In genomic region chr16:30585022-30585399, GRCh38 we compare ENCODE assay signal across 8 cellular contexts. TPM values are rescaled to one million over a fixed set of nuclear protein-coding genes. Genes with fewer than 3 reads are reported as not detected.
DNase-seq lines count a peak whose midpoint lies in the region; ATAC-seq lines count a peak whose summit lies in the region.

No MANE protein-coding gene starts in this region.

- H3K4me3 Mint-ChIP-seq in activated T-helper 1 cell treated with anti-CD3 and anti-CD28 coated beads, Interleukin-12 subunit alpha, Interleukin-12 subunit beta, Interleukin-2, Interleukin-4 antibody, amounts not matched to agents 30 ng/mL and 10 ng/mL and 1 ng/mL, durations not matched to agents 14 hours and 24 hours and 36 hours = peak overlapping the region; percentile 89
- peak overlapping the region; percentile 96 to 97 for H3K4me3 Mint-ChIP-seq in stimulated activated naive B cell treated with anti-CD40 and anti-IgM and Interleukin-4, amounts not matched to agents 10 μg/mL and 1 μg/mL and 100 μg/mL, for 72 hours

- ATAC-seq in GM19023 (IDR thresholded peaks at IDR 0.05; ENCODE audit: unreplicated experiment) (peak; percentile 30), HG03521 (IDR thresholded peaks at IDR 0.05; ENCODE audit: unreplicated experiment) (peak; percentile 32)
- peak; percentile 35 to 43 for ATAC-seq in stimulated activated naive B cell treated with anti-CD40 and anti-IgM and Interleukin-4, amounts not matched to agents 10 μg/mL and 1 μg/mL and 100 μg/mL, for 72 hours (replicated peaks)

- peak; percentile 9 for DNase-seq in activated T-helper 1 cell treated with anti-CD3 and anti-CD28 coated beads, Interleukin-12 subunit alpha, Interleukin-12 subunit beta, Interleukin-2, Interleukin-4 antibody, amounts not matched to agents 30 ng/mL and 10 ng/mL and 1 ng/mL, durations not matched to agents 14 hours and 24 hours and 36 hours (ENCODE audit: low spot score)
- no peak for DNase-seq in stimulated activated naive B cell treated with anti-CD40 and anti-IgM and Interleukin-4, amounts not matched to agents 10 μg/mL and 1 μg/mL and 100 μg/mL, for 72 hours
- DNase-seq in HPDE6-E6E7 (ENCODE audit: extremely low spot score) (no peak), A172 (ENCODE audit: low spot score) (no peak)

- H3K4me2 ChIP-seq in BLaER1 treated with 17β-estradiol and CSF1 and Interleukin-3, amounts not matched to agents 10 nM and 100 nM = peak overlapping the region; percentile 77 to 95 (median 86)

- no peaks in the 10 kb centered on the region for H3K27me3 ChIP-seq in BLaER1 treated with 17β-estradiol and CSF1 and Interleukin-3, amounts not matched to agents 10 nM and 100 nM

- peaks cover 42 to 59% (median 47%) of the 10 kb centered on the region in 10 experiments for H3K4me1 ChIP-seq in BLaER1 treated with 17β-estradiol and CSF1 and Interleukin-3, amounts not matched to agents 10 nM and 100 nM

- peaks cover 18% of the 10 kb centered on the region for H3K4me1 Mint-ChIP-seq in activated T-helper 1 cell treated with anti-CD3 and anti-CD28 coated beads, Interleukin-12 subunit alpha, Interleukin-12 subunit beta, Interleukin-2, Interleukin-4 antibody, amounts not matched to agents 30 ng/mL and 10 ng/mL and 1 ng/mL, durations not matched to agents 14 hours and 24 hours and 36 hours (ENCODE audit: low read depth)
- H3K4me1 Mint-ChIP-seq in stimulated activated naive B cell treated with anti-CD40 and anti-IgM and Interleukin-4, amounts not matched to agents 10 μg/mL and 1 μg/mL and 100 μg/mL, for 72 hours = peaks cover 7 to 33% of the 10 kb centered on the region in 2 donors

- H3K36me3 Mint-ChIP-seq in activated T-helper 1 cell treated with anti-CD3 and anti-CD28 coated beads, Interleukin-12 subunit alpha, Interleukin-12 subunit beta, Interleukin-2, Interleukin-4 antibody, amounts not matched to agents 30 ng/mL and 10 ng/mL and 1 ng/mL, durations not matched to agents 14 hours and 24 hours and 36 hours (ENCODE audit: low read depth) = peaks cover 19% of the 10 kb centered on the region
- H3K36me3 Mint-ChIP-seq in stimulated activated naive B cell treated with anti-CD40 and anti-IgM and Interleukin-4, amounts not matched to agents 10 μg/mL and 1 μg/mL and 100 μg/mL, for 72 hours = peaks cover 15 to 17% of the 10 kb centered on the region in 2 donors

- intact Hi-C loops in activated T-helper 1 cell treated with anti-CD3 and anti-CD28 coated beads, Interleukin-12 subunit alpha, Interleukin-12 subunit beta, Interleukin-2, Interleukin-4 antibody, amounts not matched to agents 30 ng/mL and 10 ng/mL and 1 ng/mL, durations not matched to agents 14 hours and 24 hours and 36 hours (cut with micrococcal nuclease) = loop anchor here (5.0 kb wide), 2 partner anchors 33 to 58 kb away; partner anchors contain the start of gene ZNF768

- H3K36me3 ChIP-seq in BLaER1 treated with 17β-estradiol and CSF1 and Interleukin-3, amounts not matched to agents 10 nM and 100 nM = peaks cover 26 to 73% (median 57%) of the 10 kb centered on the region in 11 experiments

- peak overlapping the region; percentile 86 for H3K27ac Mint-ChIP-seq in activated T-helper 1 cell treated with anti-CD3 and anti-CD28 coated beads, Interleukin-12 subunit alpha, Interleukin-12 subunit beta, Interleukin-2, Interleukin-4 antibody, amounts not matched to agents 30 ng/mL and 10 ng/mL and 1 ng/mL, durations not matched to agents 14 hours and 24 hours and 36 hours
- H3K27ac Mint-ChIP-seq in stimulated activated naive B cell treated with anti-CD40 and anti-IgM and Interleukin-4, amounts not matched to agents 10 μg/mL and 1 μg/mL and 100 μg/mL, for 72 hours = peak overlapping the region; percentile 97

- H3K9me3 ChIP-seq in BLaER1 treated with 17β-estradiol and CSF1 and Interleukin-3, amounts not matched to agents 10 nM and 100 nM (replicated peaks in 1 of 11) = no peaks in the 10 kb centered on the region

- no peaks in the 10 kb centered on the region for H3K27me3 Mint-ChIP-seq in activated T-helper 1 cell treated with anti-CD3 and anti-CD28 coated beads, Interleukin-12 subunit alpha, Interleukin-12 subunit beta, Interleukin-2, Interleukin-4 antibody, amounts not matched to agents 30 ng/mL and 10 ng/mL and 1 ng/mL, durations not matched to agents 14 hours and 24 hours and 36 hours (ENCODE audit: insufficient read depth)
- H3K27me3 Mint-ChIP-seq in stimulated activated naive B cell treated with anti-CD40 and anti-IgM and Interleukin-4, amounts not matched to agents 10 μg/mL and 1 μg/mL and 100 μg/mL, for 72 hours = no peaks in the 10 kb centered on the region

- peak overlapping the region; percentile 85 to 97 (median 92) for H3K9ac ChIP-seq in BLaER1 treated with 17β-estradiol and CSF1 and Interleukin-3, amounts not matched to agents 10 nM and 100 nM

- peaks cover 0 to 19% (median 8%) of the 10 kb centered on the region in 11 experiments; a peak in 8 of 22 replicates for H4K20me1 ChIP-seq in BLaER1 treated with 17β-estradiol and CSF1 and Interleukin-3, amounts not matched to agents 10 nM and 100 nM

- H3K4me3 ChIP-seq in BLaER1 treated with 17β-estradiol and CSF1 and Interleukin-3, amounts not matched to agents 10 nM and 100 nM = peak overlapping the region; percentile 64 to 86 (median 76)
- H3K4me3 ChIP-seq in iPS-11a (ENCODE audit: low read depth, low read length) = peak overlapping the region; percentile 74

- peak overlapping the region; percentile 81 to 98 (median 94) for H3K27ac ChIP-seq in BLaER1 treated with 17β-estradiol and CSF1 and Interleukin-3, amounts not matched to agents 10 nM and 100 nM

- no peaks in the 10 kb centered on the region for H3K9me3 Mint-ChIP-seq in activated T-helper 1 cell treated with anti-CD3 and anti-CD28 coated beads, Interleukin-12 subunit alpha, Interleukin-12 subunit beta, Interleukin-2, Interleukin-4 antibody, amounts not matched to agents 30 ng/mL and 10 ng/mL and 1 ng/mL, durations not matched to agents 14 hours and 24 hours and 36 hours
- no peaks in the 10 kb centered on the region for H3K9me3 Mint-ChIP-seq in stimulated activated naive B cell treated with anti-CD40 and anti-IgM and Interleukin-4, amounts not matched to agents 10 μg/mL and 1 μg/mL and 100 μg/mL, for 72 hours

RNA-seq across cellular contexts. Expression of gene ZNF785, which starts 0.5 kb away (rescaled TPM):
- 19.2 and 21.5 TPM in 2 replicates for total RNA-seq in activated T-helper 1 cell treated with anti-CD3 and anti-CD28 coated beads, Interleukin-12 subunit alpha, Interleukin-12 subunit beta, Interleukin-2, Interleukin-4 antibody, amounts not matched to agents 30 ng/mL and 10 ng/mL and 1 ng/mL, durations not matched to agents 14 hours and 24 hours and 36 hours
- not detected in 2 replicates for total RNA-seq in A172 (2014; rRNA removed; shearing (Covaris generic))

RNA-seq across cellular contexts. Expression of gene ZNF688, which starts 13.5 kb away (rescaled TPM):
- total RNA-seq in activated T-helper 1 cell treated with anti-CD3 and anti-CD28 coated beads, Interleukin-12 subunit alpha, Interleukin-12 subunit beta, Interleukin-2, Interleukin-4 antibody, amounts not matched to agents 30 ng/mL and 10 ng/mL and 1 ng/mL, durations not matched to agents 14 hours and 24 hours and 36 hours = 7.4 and 9.4 TPM in 2 replicates
- total RNA-seq in A172 (2014; rRNA removed; shearing (Covaris generic)) = 6.9 and 11.9 TPM in 2 replicates

RNA-seq across cellular contexts. Expression of gene ZNF689, which starts 25.2 kb away (rescaled TPM):
- total RNA-seq in activated T-helper 1 cell treated with anti-CD3 and anti-CD28 coated beads, Interleukin-12 subunit alpha, Interleukin-12 subunit beta, Interleukin-2, Interleukin-4 antibody, amounts not matched to agents 30 ng/mL and 10 ng/mL and 1 ng/mL, durations not matched to agents 14 hours and 24 hours and 36 hours = 14.7 TPM in 2 replicates
- total RNA-seq in A172 (2014; rRNA removed; shearing (Covaris generic)) = 11.7 and 16.6 TPM in 2 replicates

RNA-seq across cellular contexts. Expression of gene ZNF764, which starts 26.8 kb away (rescaled TPM):
- 17.9 and 21.2 TPM in 2 replicates for total RNA-seq in activated T-helper 1 cell treated with anti-CD3 and anti-CD28 coated beads, Interleukin-12 subunit alpha, Interleukin-12 subunit beta, Interleukin-2, Interleukin-4 antibody, amounts not matched to agents 30 ng/mL and 10 ng/mL and 1 ng/mL, durations not matched to agents 14 hours and 24 hours and 36 hours
- total RNA-seq in A172 (2014; rRNA removed; shearing (Covaris generic)) = 7.3 and 8.1 TPM in 2 replicates

RNA-seq across cellular contexts. Expression of gene ZNF747, which starts 50.4 kb away (rescaled TPM):
- 13.8 and 15.8 TPM in 2 replicates for total RNA-seq in activated T-helper 1 cell treated with anti-CD3 and anti-CD28 coated beads, Interleukin-12 subunit alpha, Interleukin-12 subunit beta, Interleukin-2, Interleukin-4 antibody, amounts not matched to agents 30 ng/mL and 10 ng/mL and 1 ng/mL, durations not matched to agents 14 hours and 24 hours and 36 hours
- total RNA-seq in A172 (2014; rRNA removed; shearing (Covaris generic)) = 2.0 and 2.5 TPM in 2 replicates

Comparison
In these comparisons a context has a peak if more than half of its experiments do, and no peak if none do; other contexts are left out.
1. RNA of gene ZNF785, which starts 0.5 kb away (total RNA-seq): 19.2 to 21.5 TPM in activated T-helper 1 cell treated with anti-CD3 and anti-CD28 coated beads, Interleukin-12 subunit alpha, Interleukin-12 subunit beta, Interleukin-2, Interleukin-4 antibody, amounts not matched to agents 30 ng/mL and 10 ng/mL and 1 ng/mL, durations not matched to agents 14 hours and 24 hours and 36 hours; not detected in A172; every median in the first group is over 10 times any median in the second.
2. Peak in every context shown above with its lines, with median percentiles within 50 percentile points of each other: ATAC-seq.